In genomic region chr12:53070901-53071492, GRCh38 we compare ENCODE assay signal across 1 cellular context.
TF ChIP-seq lines count a peak whose summit lies in the region.

No MANE protein-coding gene starts in this region.

TF ChIP-seq in SK-N-SH treated with all-trans-retinoic acid at 6 μM for 48 hours, 23 proteins besides CTCF, POLR2A, EP300 and RAD21 (continued from another document):
- TF ChIP-seq, protein P1, sequence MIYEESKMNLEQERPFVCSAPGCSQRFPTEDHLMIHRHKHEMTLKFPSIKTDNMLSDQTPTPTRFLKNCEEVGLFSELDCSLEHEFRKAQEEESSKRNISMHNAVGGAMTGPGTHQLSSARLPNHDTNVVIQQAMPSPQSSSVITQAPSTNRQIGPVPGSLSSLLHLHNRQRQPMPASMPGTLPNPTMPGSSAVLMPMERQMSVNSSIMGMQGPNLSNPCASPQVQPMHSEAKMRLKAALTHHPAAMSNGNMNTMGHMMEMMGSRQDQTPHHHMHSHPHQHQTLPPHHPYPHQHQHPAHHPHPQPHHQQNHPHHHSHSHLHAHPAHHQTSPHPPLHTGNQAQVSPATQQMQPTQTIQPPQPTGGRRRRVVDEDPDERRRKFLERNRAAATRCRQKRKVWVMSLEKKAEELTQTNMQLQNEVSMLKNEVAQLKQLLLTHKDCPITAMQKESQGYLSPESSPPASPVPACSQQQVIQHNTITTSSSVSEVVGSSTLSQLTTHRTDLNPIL (CRISPR knock-in tag; IDR thresholded peaks at IDR 0.05; ENCODE audit: low read depth) = no peak
- no peak for TF ChIP-seq PATZ1 (CRISPR knock-in tag; IDR thresholded peaks at IDR 0.05; ENCODE audit: borderline replicate concordance)
